1 cellular context compared by ENCODE assay signal in genomic region chr1:153668672-153669071, GRCh38.
TF ChIP-seq lines count a peak whose summit lies in the region.

No MANE protein-coding gene starts in this region.

TF ChIP-seq in GM12878, 131 proteins besides CTCF, POLR2A, EP300 and RAD21:
- 0 out of 2 replicates have a peak, but pooled peaks have one; percentile 25 for TF ChIP-seq POLR2AphosphoS5 (IDR thresholded peaks at IDR 0.05; ENCODE audit: low read length)
